ENCODE assay signal across 8 cellular contexts in the genomic region with DNA sequence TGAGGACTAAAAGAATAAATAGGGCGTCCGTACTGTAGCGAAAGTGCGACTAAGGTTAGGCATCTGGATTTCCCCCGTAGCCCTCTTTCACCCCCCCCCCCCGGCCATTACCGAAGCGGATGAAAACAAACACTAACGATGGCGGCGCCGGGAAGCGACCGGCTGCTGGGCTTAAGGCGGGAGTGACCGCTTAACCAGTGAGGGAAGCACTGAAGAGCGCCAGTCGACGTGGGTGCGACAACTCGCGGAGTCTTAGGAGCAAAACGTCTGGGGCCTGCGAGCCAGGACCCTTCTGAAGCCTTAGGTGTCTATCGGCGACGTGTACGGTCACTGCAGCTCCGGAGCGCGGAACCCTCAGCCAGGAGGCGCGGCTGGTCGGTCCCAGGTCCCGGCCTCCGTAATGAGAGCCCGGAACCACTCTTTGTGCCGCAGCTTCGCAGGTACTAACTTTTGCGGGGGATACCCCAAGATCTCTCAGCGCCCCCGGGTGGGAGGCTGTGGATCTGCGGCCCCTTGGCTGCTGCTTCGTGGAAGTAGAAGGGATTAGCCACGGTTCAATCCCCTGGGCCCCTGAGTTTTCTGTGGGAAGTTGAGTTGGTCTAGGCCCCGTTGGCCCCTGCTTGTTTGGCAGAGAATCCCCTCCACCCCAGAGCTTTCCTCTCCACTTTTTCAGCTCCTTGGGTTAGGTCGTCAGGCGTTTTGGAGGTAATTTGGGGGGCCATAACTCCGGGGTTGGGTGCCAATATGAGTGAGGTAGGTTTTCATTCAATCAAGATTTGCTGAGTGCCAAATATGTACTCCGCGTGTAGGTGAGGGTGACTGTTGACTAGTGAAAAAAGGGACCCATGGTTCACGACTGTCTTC. TPM values are rescaled to one million over a fixed set of nuclear protein-coding genes. Genes with fewer than 3 reads are reported as not detected.
DNase-seq lines count a peak whose midpoint lies in the region; ATAC-seq and TF ChIP-seq lines count a peak whose summit lies in the region.

A gene (plus strand): TSS at position 103 of the 864 bp plus-strand sequence. CDS start 26,739 bp downstream, outside the sequence.

- H3K9me3 Mint-ChIP-seq in activated T-helper 2 cell treated with anti-CD3 and anti-CD28 coated beads, Interferon-gamma antibody, Interleukin-2, Interleukin-4, amounts not matched to agents 10 μg/mL and 5 μg/mL and 100 μg/mL, durations not matched to agents 14 hours and 24 hours and 36 hours: no peaks in the 10 kb centered on the region
- H3K9me3 Mint-ChIP-seq in nephron progenitor cell: no peaks in the 10 kb centered on the region
- no peaks in the 10 kb centered on the region for H3K9me3 Mint-ChIP-seq in stimulated activated naive CD8-positive, alpha-beta T cell treated with anti-CD3 and anti-CD28 coated beads, Interleukin-15, Interleukin-2, amounts not matched to agents 100 ng/mL and 50 ng/mL, for 24 hours

- H3K4me3 ChIP-seq in fibroblast of pulmonary artery (replicated peaks; ENCODE audit: low read depth, low read length): peak within 1 kb of the TSS; percentile 100

- DNase-seq in DMS53 (lab: John Stamatoyannopoulos, UW): peak; percentile 91
- DNase-seq in HuH-7.5 (ENCODE audit: low spot score): peak; percentile 80
- DNase-seq in RPMI7951 (ENCODE audit: low read depth): peak; percentile 73
- peak; percentile 74 for DNase-seq in activated T-helper 2 cell treated with anti-CD3 and anti-CD28 coated beads, Interferon-gamma antibody, Interleukin-2, Interleukin-4, amounts not matched to agents 10 μg/mL and 5 μg/mL and 100 μg/mL, durations not matched to agents 14 hours and 24 hours and 36 hours (ENCODE audit: low spot score)
- peak; percentile 77 for DNase-seq in fibroblast of pulmonary artery (ENCODE audit: low read depth)
- DNase-seq in nephron progenitor cell: peak; percentile 77

- TF ChIP-seq CTCF in fibroblast of pulmonary artery (IDR thresholded peaks at IDR 0.05; ENCODE audit: low read length, missing control alignments) (peak; percentile 88), nephron progenitor cell (IDR thresholded peaks at IDR 0.05) (peak; percentile 61)

- intact Hi-C loops in activated T-helper 2 cell treated with anti-CD3 and anti-CD28 coated beads, Interferon-gamma antibody, Interleukin-2, Interleukin-4, amounts not matched to agents 10 μg/mL and 5 μg/mL and 100 μg/mL, durations not matched to agents 14 hours and 24 hours and 36 hours (cut with micrococcal nuclease): loop anchor here (1.0 to 5.0 kb wide), 5 partner anchors 23 to 269 kb away; a partner anchor contains a TSS

- peak within 1 kb of the TSS; percentile 100 for H3K27ac Mint-ChIP-seq in activated T-helper 2 cell treated with anti-CD3 and anti-CD28 coated beads, Interferon-gamma antibody, Interleukin-2, Interleukin-4, amounts not matched to agents 10 μg/mL and 5 μg/mL and 100 μg/mL, durations not matched to agents 14 hours and 24 hours and 36 hours
- peak within 1 kb of the TSS; percentile 100 for H3K27ac Mint-ChIP-seq in nephron progenitor cell
- peak within 1 kb of the TSS; percentile 100 for H3K27ac Mint-ChIP-seq in stimulated activated naive CD8-positive, alpha-beta T cell treated with anti-CD3 and anti-CD28 coated beads, Interleukin-15, Interleukin-2, amounts not matched to agents 100 ng/mL and 50 ng/mL, for 24 hours

- peak; percentile 53 for ATAC-seq in GM21526 (IDR thresholded peaks at IDR 0.05; ENCODE audit: low FRiP score, unreplicated experiment)

- H3K4me1 Mint-ChIP-seq in activated T-helper 2 cell treated with anti-CD3 and anti-CD28 coated beads, Interferon-gamma antibody, Interleukin-2, Interleukin-4, amounts not matched to agents 10 μg/mL and 5 μg/mL and 100 μg/mL, durations not matched to agents 14 hours and 24 hours and 36 hours (ENCODE audit: low read depth): peaks cover 28% of the 10 kb centered on the region
- H3K4me1 Mint-ChIP-seq in nephron progenitor cell: peaks cover 31% of the 10 kb centered on the region
- peaks cover 40% of the 10 kb centered on the region for H3K4me1 Mint-ChIP-seq in stimulated activated naive CD8-positive, alpha-beta T cell treated with anti-CD3 and anti-CD28 coated beads, Interleukin-15, Interleukin-2, amounts not matched to agents 100 ng/mL and 50 ng/mL, for 24 hours (ENCODE audit: low read depth)

- H3K27me3 Mint-ChIP-seq in activated T-helper 2 cell treated with anti-CD3 and anti-CD28 coated beads, Interferon-gamma antibody, Interleukin-2, Interleukin-4, amounts not matched to agents 10 μg/mL and 5 μg/mL and 100 μg/mL, durations not matched to agents 14 hours and 24 hours and 36 hours (ENCODE audit: low read depth): no peaks in the 10 kb centered on the region
- no peaks in the 10 kb centered on the region for H3K27me3 Mint-ChIP-seq in nephron progenitor cell (ENCODE audit: low read depth, poor library complexity)
- H3K27me3 Mint-ChIP-seq in stimulated activated naive CD8-positive, alpha-beta T cell treated with anti-CD3 and anti-CD28 coated beads, Interleukin-15, Interleukin-2, amounts not matched to agents 100 ng/mL and 50 ng/mL, for 24 hours: no peaks in the 10 kb centered on the region

- H3K36me3 Mint-ChIP-seq in activated T-helper 2 cell treated with anti-CD3 and anti-CD28 coated beads, Interferon-gamma antibody, Interleukin-2, Interleukin-4, amounts not matched to agents 10 μg/mL and 5 μg/mL and 100 μg/mL, durations not matched to agents 14 hours and 24 hours and 36 hours (ENCODE audit: low read depth): peaks cover 19% of the 10 kb centered on the region
- H3K36me3 Mint-ChIP-seq in nephron progenitor cell (ENCODE audit: low read depth): peaks cover 19% of the 10 kb centered on the region
- peaks cover 19% of the 10 kb centered on the region for H3K36me3 Mint-ChIP-seq in stimulated activated naive CD8-positive, alpha-beta T cell treated with anti-CD3 and anti-CD28 coated beads, Interleukin-15, Interleukin-2, amounts not matched to agents 100 ng/mL and 50 ng/mL, for 24 hours (ENCODE audit: low read depth)

- peak within 1 kb of the TSS; percentile 99 for H3K4me3 Mint-ChIP-seq in activated T-helper 2 cell treated with anti-CD3 and anti-CD28 coated beads, Interferon-gamma antibody, Interleukin-2, Interleukin-4, amounts not matched to agents 10 μg/mL and 5 μg/mL and 100 μg/mL, durations not matched to agents 14 hours and 24 hours and 36 hours (ENCODE audit: low read depth)
- H3K4me3 Mint-ChIP-seq in nephron progenitor cell: peak within 1 kb of the TSS; percentile 95
- peak within 1 kb of the TSS; percentile 96 for H3K4me3 Mint-ChIP-seq in stimulated activated naive CD8-positive, alpha-beta T cell treated with anti-CD3 and anti-CD28 coated beads, Interleukin-15, Interleukin-2, amounts not matched to agents 100 ng/mL and 50 ng/mL, for 24 hours

RNA-seq across cellular contexts. Expression of the gene that starts here (rescaled TPM):
- total RNA-seq in RPMI7951 (2014; rRNA removed; shearing (Covaris generic)): 32.5 and 43.3 TPM in 2 replicates
- 58.0 and 58.1 TPM in 2 replicates for total RNA-seq in activated T-helper 2 cell treated with anti-CD3 and anti-CD28 coated beads, Interferon-gamma antibody, Interleukin-2, Interleukin-4, amounts not matched to agents 10 μg/mL and 5 μg/mL and 100 μg/mL, durations not matched to agents 14 hours and 24 hours and 36 hours

Comparison
In these comparisons a context has a peak if more than half of its experiments do, and no peak if none do; other contexts are left out.
1. Peak in every context shown above with its lines: DNase-seq, ATAC-seq and H3K4me3 ChIP-seq.